In the genomic region with DNA sequence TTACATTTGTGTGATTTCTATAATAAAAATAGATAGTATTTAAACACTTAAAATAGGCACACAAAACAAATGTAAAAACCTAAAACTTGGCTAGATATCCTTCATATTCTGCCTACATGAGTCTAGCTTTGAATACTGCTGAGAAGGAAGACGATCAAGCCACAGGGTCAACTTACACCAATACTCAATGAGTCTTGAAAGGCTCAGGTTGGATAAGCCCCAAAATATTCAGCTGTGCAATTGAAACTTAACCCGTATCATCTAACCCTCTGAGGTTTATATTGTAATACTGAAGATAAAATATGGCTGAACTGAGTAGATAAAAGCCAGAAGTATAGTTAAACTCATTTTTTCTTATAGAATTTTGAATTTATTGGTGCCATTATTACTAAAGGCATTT, we compare ENCODE assay signal across 28 cellular contexts.
DNase-seq lines count a peak whose midpoint lies in the region; ATAC-seq and TF ChIP-seq lines count a peak whose summit lies in the region.
"Had no signal": no experiment of that assay in that cellular context is flagged by ENCODE, and none has a peak within 500 bp of the region (broad histone marks: within the 10 kb centered on the region; RNA-seq: fewer than 3 reads in every experiment).

No MANE protein-coding gene starts in this region.

- 97% methylated on average over 2 of the region's 2 CpGs for WGBS in smooth muscle cell (ENCODE audit: low lambda C conversion rate)

- H3K9me3 ChIP-seq in smooth muscle cell (replicated peaks; ENCODE audit: low read depth) = no peaks in the 10 kb centered on the region
- H3K9me3 ChIP-seq: BE2C, SJSA1 had no signal

- no peaks in the 10 kb centered on the region for H3K36me3 ChIP-seq in smooth muscle cell (ENCODE audit: low read depth)
- H3K36me3 ChIP-seq: BE2C, SJSA1 had no signal

- H4K20me1 ChIP-seq in smooth muscle cell (ENCODE audit: low read depth) = no peaks in the 10 kb centered on the region

- no peak overlapping the region for H2AFZ ChIP-seq in smooth muscle cell (ENCODE audit: low read depth)

- no peak overlapping the region for H3K4me3 Mint-ChIP-seq in stimulated activated memory B cell treated with anti-CD40 and anti-IgM and Interleukin-4, amounts not matched to agents 10 μg/mL and 1 μg/mL and 100 μg/mL, for 72 hours
- H3K4me3 Mint-ChIP-seq: CD14-positive monocyte; CD8-positive, alpha-beta memory T cell had no signal

- H3K27ac Mint-ChIP-seq in stimulated activated memory B cell treated with anti-CD40 and anti-IgM and Interleukin-4, amounts not matched to agents 10 μg/mL and 1 μg/mL and 100 μg/mL, for 72 hours = no peak overlapping the region
- H3K27ac Mint-ChIP-seq: CD14-positive monocyte; CD8-positive, alpha-beta memory T cell had no signal

- H3K9ac ChIP-seq in smooth muscle cell (ENCODE audit: low read depth) = no peak overlapping the region

- no peak for ATAC-seq in stimulated activated memory B cell treated with anti-CD40 and anti-IgM and Interleukin-4, amounts not matched to agents 10 μg/mL and 1 μg/mL and 100 μg/mL, for 72 hours
- ATAC-seq: HepG2, K562 had no signal

- no peaks in the 10 kb centered on the region for H3K9me3 Mint-ChIP-seq in stimulated activated memory B cell treated with anti-CD40 and anti-IgM and Interleukin-4, amounts not matched to agents 10 μg/mL and 1 μg/mL and 100 μg/mL, for 72 hours

- no peak overlapping the region for H3K4me3 ChIP-seq in choroid plexus epithelial cell (ENCODE audit: low read depth, low read length)
- no peak overlapping the region for H3K4me3 ChIP-seq in smooth muscle cell
- H3K4me3 ChIP-seq: K562, SJSA1 had no signal

- TF ChIP-seq CTCF in choroid plexus epithelial cell (conservative IDR thresholded peaks at IDR 0.05; ENCODE audit: low read depth, low read length) (no peak), smooth muscle cell (IDR thresholded peaks at IDR 0.05; ENCODE audit: borderline replicate concordance, insufficient read depth, poor library complexity, severe bottlenecking) (no peak)

- no peak overlapping the region for H3K4me2 ChIP-seq in smooth muscle cell

- H3K79me2 ChIP-seq in smooth muscle cell (ENCODE audit: low read depth) = no peaks in the 10 kb centered on the region

- H3K27me3 Mint-ChIP-seq in stimulated activated memory B cell treated with anti-CD40 and anti-IgM and Interleukin-4, amounts not matched to agents 10 μg/mL and 1 μg/mL and 100 μg/mL, for 72 hours = no peaks in the 10 kb centered on the region
- H3K27me3 Mint-ChIP-seq: CD8-positive, alpha-beta memory T cell had no signal

- H3K4me1 ChIP-seq in smooth muscle cell (ENCODE audit: low read depth) = no peaks in the 10 kb centered on the region
- H3K4me1 ChIP-seq: BE2C, SJSA1 had no signal

- peak; percentile 23 for DNase-seq in NCI-H1092 treated with DMSO at 0.1 percent for 48 hours (lab: John Stamatoyannopoulos, UW)
- no peak for DNase-seq in NCI-H1092 (lab: John Stamatoyannopoulos, UW)
- peak; percentile 56 for DNase-seq in LHCN-M2 (ENCODE audit: low read depth)
- peak; percentile 36 for DNase-seq in NCI-H2171 (lab: John Stamatoyannopoulos, UW)
- DNase-seq in choroid plexus epithelial cell (ENCODE audit: low read depth) = peak; percentile 74
- DNase-seq in retina = no peak
- no peak for DNase-seq in smooth muscle cell (lab: John Stamatoyannopoulos, UW; ENCODE audit: unreplicated experiment)
- DNase-seq: 8988T; ACHN; BE2C; CD8-positive, alpha-beta memory T cell; DMS153; DND-41; Kasumi-1; MV-4-11; NCI-H1417; NCI-H1694; NCI-H2081 treated with DMSO at 0.1 percent for 48 hours; NCI-H446; NCI-H526 treated with DMSO at 0.1 percent for 48 hours; Right ventricle myocardium superior; RPMI8226; T-helper 2 cell had no signal

- no peaks in the 10 kb centered on the region for H3K4me1 Mint-ChIP-seq in stimulated activated memory B cell treated with anti-CD40 and anti-IgM and Interleukin-4, amounts not matched to agents 10 μg/mL and 1 μg/mL and 100 μg/mL, for 72 hours
- H3K4me1 Mint-ChIP-seq: CD14-positive monocyte; CD8-positive, alpha-beta memory T cell had no signal

- no peaks in the 10 kb centered on the region for H3K27me3 ChIP-seq in smooth muscle cell (ENCODE audit: low read depth)
- H3K27me3 ChIP-seq: BE2C, SJSA1 had no signal

- H3F3A ChIP-seq in smooth muscle cell (ENCODE audit: low read depth) = no peaks in the 10 kb centered on the region

- no peak overlapping the region for H3K27ac ChIP-seq in smooth muscle cell (ENCODE audit: low read depth)
- H3K27ac ChIP-seq: SJSA1 had no signal

- no peaks in the 10 kb centered on the region for H3K36me3 Mint-ChIP-seq in stimulated activated memory B cell treated with anti-CD40 and anti-IgM and Interleukin-4, amounts not matched to agents 10 μg/mL and 1 μg/mL and 100 μg/mL, for 72 hours
- H3K36me3 Mint-ChIP-seq: CD14-positive monocyte; CD8-positive, alpha-beta memory T cell had no signal

Comparison
In these comparisons a context has a peak if more than half of its experiments do, and no peak if none do; other contexts are left out.
1. DNase-seq: peak in NCI-H1092 treated with DMSO at 0.1 percent for 48 hours (single experiment), LHCN-M2 (single experiment), NCI-H2171 (single experiment) and choroid plexus epithelial cell (single experiment); none in NCI-H1092 (single experiment), retina (single experiment) and smooth muscle cell (single experiment).